Comparison of ENCODE assay signal across 17 cellular contexts in genomic region chrX:22699591-22700091, GRCh38.
A peak's percentile ranks its signal among the peaks of the same experiment; 100 is the strongest.
DNase-seq lines count a peak whose midpoint lies in the region; ATAC-seq, FAIRE-seq and TF ChIP-seq lines count a peak whose summit lies in the region.
"Had no signal": no experiment of that assay in that cellular context is flagged by ENCODE, and none has a peak within 500 bp of the region (broad histone marks: within the 10 kb centered on the region; RNA-seq: fewer than 3 reads in every experiment).

No MANE protein-coding gene starts in this region.

- peaks cover 7% of the 10 kb centered on the region for H3K4me1 ChIP-seq in endothelial cell of umbilical vein (ENCODE audit: control insufficient read depth, extremely low read depth, insufficient read depth, low read length)
- H3K4me1 ChIP-seq in muscle layer of duodenum (ENCODE audit: control insufficient read depth in 1 of 2, insufficient read depth in 2 of 2, low read length in 2 of 2): no peaks in the 10 kb centered on the region
- no peaks in the 10 kb centered on the region for H3K4me1 ChIP-seq in upper lobe of right lung
- no peaks in the 10 kb centered on the region for H3K4me1 ChIP-seq in heart left ventricle
- H3K4me1 ChIP-seq: transverse colon had no signal

- no peak overlapping the region for H3K9ac ChIP-seq in endothelial cell of umbilical vein (replicated peaks; ENCODE audit: extremely low read depth, insufficient read depth, low read length)

- no peaks in the 10 kb centered on the region for H3K4me1 Mint-ChIP-seq in activated T-helper 1 cell treated with anti-CD3 and anti-CD28 coated beads, Interleukin-12 subunit alpha, Interleukin-12 subunit beta, Interleukin-2, Interleukin-4 antibody, amounts not matched to agents 30 ng/mL and 10 ng/mL and 1 ng/mL, durations not matched to agents 14 hours and 24 hours and 36 hours (ENCODE audit: low read depth)
- H3K4me1 Mint-ChIP-seq: memory B cell had no signal

- TF ChIP-seq POLR2A in endothelial cell of umbilical vein (IDR thresholded peaks at IDR 0.05; ENCODE audit: low read depth, low read length): no peak
- TF ChIP-seq POLR2A in heart left ventricle (IDR thresholded peaks at IDR 0.05): no peak

- H3K36me3 ChIP-seq in endothelial cell of umbilical vein (ENCODE audit: control insufficient read depth in 2 of 2, extremely low read depth in 1 of 2, insufficient read depth in 2 of 2, low read length in 2 of 2) (no peaks in the 10 kb centered on the region), muscle layer of duodenum (ENCODE audit: control insufficient read depth in 1 of 2, insufficient read depth in 2 of 2, low read length in 2 of 2) (no peaks in the 10 kb centered on the region), upper lobe of right lung (no peaks in the 10 kb centered on the region), heart left ventricle (no peaks in the 10 kb centered on the region)
- H3K36me3 ChIP-seq: cardiac muscle cell, ovary, transverse colon had no signal

- intact Hi-C loops in endothelial cell of umbilical vein (cut with micrococcal nuclease) (loop anchor here (1.0 kb wide), 1 partner anchor 13 kb away; no protein-coding TSS in a partner anchor), upper lobe of right lung (cut with DNase I) (no loop called here), heart left ventricle (cut with DNase I) (no loop called here)
- intact Hi-C loops in activated T-helper 1 cell treated with anti-CD3 and anti-CD28 coated beads, Interleukin-12 subunit alpha, Interleukin-12 subunit beta, Interleukin-2, Interleukin-4 antibody, amounts not matched to agents 30 ng/mL and 10 ng/mL and 1 ng/mL, durations not matched to agents 14 hours and 24 hours and 36 hours (cut with micrococcal nuclease): no loop called here

- peak overlapping the region; percentile 51 for H2AFZ ChIP-seq in endothelial cell of umbilical vein (ENCODE audit: low read depth, low read length)

- 17 to 40% (median 38%) methylated on average over 5 of the region's 5 CpGs for WGBS in heart left ventricle, 4 donors

- peak; percentile 69 for FAIRE-seq in endothelial cell of umbilical vein (lab: Jason Lieb, UNC)
- FAIRE-seq: D721Med had no signal

- H3K9me1 ChIP-seq in endothelial cell of umbilical vein (replicated peaks; ENCODE audit: control insufficient read depth, extremely low read depth, insufficient read depth, low read length): no peaks in the 10 kb centered on the region

- H4K20me1 ChIP-seq in endothelial cell of umbilical vein (replicated peaks; ENCODE audit: control insufficient read depth, extremely low read depth, insufficient read depth, low read length): no peaks in the 10 kb centered on the region

- no peak overlapping the region for H3K4me3 Mint-ChIP-seq in activated T-helper 1 cell treated with anti-CD3 and anti-CD28 coated beads, Interleukin-12 subunit alpha, Interleukin-12 subunit beta, Interleukin-2, Interleukin-4 antibody, amounts not matched to agents 30 ng/mL and 10 ng/mL and 1 ng/mL, durations not matched to agents 14 hours and 24 hours and 36 hours
- H3K4me3 Mint-ChIP-seq: memory B cell had no signal

- H3K27me3 ChIP-seq in endothelial cell of umbilical vein (ENCODE audit: control insufficient read depth in 2 of 2, insufficient read depth in 2 of 2, low read length in 2 of 2) (no peaks in the 10 kb centered on the region), muscle layer of duodenum (ENCODE audit: low read depth, low read length) (no peaks in the 10 kb centered on the region), upper lobe of right lung (no peaks in the 10 kb centered on the region), heart left ventricle (no peaks in the 10 kb centered on the region)
- H3K27me3 ChIP-seq: cardiac muscle cell, ovary, transverse colon had no signal

- no peaks in the 10 kb centered on the region for H3K79me2 ChIP-seq in endothelial cell of umbilical vein (ENCODE audit: control insufficient read depth, insufficient read depth, low read length)

- H3K27ac ChIP-seq in endothelial cell of umbilical vein (ENCODE audit: insufficient read depth, low read depth, low read length) (peak overlapping the region; percentile 35), muscle layer of duodenum (ENCODE audit: low read length) (peak overlapping the region; percentile 14), upper lobe of right lung (no peak overlapping the region), heart left ventricle (no peak overlapping the region)
- H3K27ac ChIP-seq: cardiac muscle cell, epithelial cell of prostate, ovary had no signal

- no peaks in the 10 kb centered on the region for H3K27me3 Mint-ChIP-seq in activated T-helper 1 cell treated with anti-CD3 and anti-CD28 coated beads, Interleukin-12 subunit alpha, Interleukin-12 subunit beta, Interleukin-2, Interleukin-4 antibody, amounts not matched to agents 30 ng/mL and 10 ng/mL and 1 ng/mL, durations not matched to agents 14 hours and 24 hours and 36 hours (ENCODE audit: insufficient read depth)
- H3K27me3 Mint-ChIP-seq: memory B cell had no signal

- H3K27ac Mint-ChIP-seq in activated T-helper 1 cell treated with anti-CD3 and anti-CD28 coated beads, Interleukin-12 subunit alpha, Interleukin-12 subunit beta, Interleukin-2, Interleukin-4 antibody, amounts not matched to agents 30 ng/mL and 10 ng/mL and 1 ng/mL, durations not matched to agents 14 hours and 24 hours and 36 hours: no peak overlapping the region
- H3K27ac Mint-ChIP-seq: memory B cell had no signal

- dilution Hi-C loops in endothelial cell of umbilical vein (cut with MboI; ENCODE audit: extremely low pct_ligation_motif_present, low sequenced_read_pairs): no loop called here

- ATAC-seq in upper lobe of right lung: no peak
- ATAC-seq in GM21576 (IDR thresholded peaks at IDR 0.05; ENCODE audit: unreplicated experiment): no peak
- ATAC-seq in heart left ventricle: no peak

- POLR2A ChIA-PET in AG04449 (lab: Yijun Ruan, JAX): no interaction called here
- POLR2A ChIA-PET in endothelial cell of umbilical vein (lab: Charles Lee): interaction anchor here (0.6 kb wide), 1 partner anchor 15 kb away, joined by 4 read pairs; no protein-coding TSS in a partner anchor

- H3K4me3 ChIP-seq in AG04449 (ENCODE audit: low read depth, low read length) (no peak overlapping the region), endothelial cell of umbilical vein (replicated peaks in 1 of 3; ENCODE audit: insufficient read depth in 1 of 3, low read depth in 1 of 3, low read length in 3 of 3) (no peak overlapping the region), muscle layer of duodenum (ENCODE audit: low read depth in 1 of 2, low read length in 2 of 2) (no peak overlapping the region), upper lobe of right lung (no peak overlapping the region), heart left ventricle (no peak overlapping the region)
- H3K4me3 ChIP-seq: cardiac muscle cell, ovary, transverse colon had no signal

- CTCF ChIA-PET in AG04449 (lab: Yijun Ruan, JAX) (no interaction called here), endothelial cell of umbilical vein (lab: Charles Lee) (no interaction called here)

- TF ChIP-seq CTCF in AG04449 (IDR thresholded peaks at IDR 0.05; ENCODE audit: insufficient read depth, low read length, missing control alignments) (no peak), endothelial cell of umbilical vein (IDR thresholded peaks at IDR 0.05; ENCODE audit: extremely low read depth in 1 of 2, insufficient read depth in 1 of 2, low read depth in 1 of 2, low read length in 2 of 2) (no peak), upper lobe of right lung (IDR thresholded peaks at IDR 0.05) (no peak), heart left ventricle (IDR thresholded peaks at IDR 0.05) (no peak)

- H3K9me3 Mint-ChIP-seq in activated T-helper 1 cell treated with anti-CD3 and anti-CD28 coated beads, Interleukin-12 subunit alpha, Interleukin-12 subunit beta, Interleukin-2, Interleukin-4 antibody, amounts not matched to agents 30 ng/mL and 10 ng/mL and 1 ng/mL, durations not matched to agents 14 hours and 24 hours and 36 hours: peaks cover 2% of the 10 kb centered on the region

- BruUV-seq in endothelial cell of umbilical vein (replicated peaks; lab: Mats Ljungman, UMichigan): TSS peak; percentile 59

- peak; percentile 77 for DNase-seq in AG04449 (ENCODE audit: low read depth, low spot score)
- DNase-seq in NCI-H226: peak; percentile 9
- peak; percentile 78 for DNase-seq in endothelial cell of umbilical vein (ENCODE audit: low read depth, low spot score)
- no peak for DNase-seq in activated T-helper 1 cell treated with anti-CD3 and anti-CD28 coated beads, Interleukin-12 subunit alpha, Interleukin-12 subunit beta, Interleukin-2, Interleukin-4 antibody, amounts not matched to agents 30 ng/mL and 10 ng/mL and 1 ng/mL, durations not matched to agents 14 hours and 24 hours and 36 hours (ENCODE audit: low spot score)
- no peak for DNase-seq in upper lobe of right lung
- no peak for DNase-seq in heart left ventricle
- DNase-seq: activated CD4-positive, alpha-beta T cell treated with anti-CD3 and anti-CD28 coated beads, Interleukin-2, amount 50 U/mL, for 4 hours; NCI-H510A treated with DMSO at 0.1 percent for 48 hours; ovary; stimulated activated CD4-positive, alpha-beta T cell treated with anti-CD3 and anti-CD28 coated beads, Interleukin-15, amount 100 ng/mL, for 24 hours; transverse colon had no signal

- no peaks in the 10 kb centered on the region for H3K9me3 ChIP-seq in endothelial cell of umbilical vein (replicated peaks; ENCODE audit: control insufficient read depth, insufficient read depth, low read length)
- H3K9me3 ChIP-seq in muscle layer of duodenum (ENCODE audit: control insufficient read depth in 1 of 2, low read length in 2 of 2): peaks cover 0 to 2% of the 10 kb centered on the region in 2 donors
- H3K9me3 ChIP-seq in upper lobe of right lung: no peaks in the 10 kb centered on the region
- peaks cover 0 to 8% (median 0%) of the 10 kb centered on the region in 12 donors for H3K9me3 ChIP-seq in heart left ventricle
- H3K9me3 ChIP-seq: ovary, transverse colon had no signal

- H3K4me2 ChIP-seq in endothelial cell of umbilical vein (ENCODE audit: insufficient read depth, low read length): peak overlapping the region; percentile 16

- no peaks in the 10 kb centered on the region for H3K36me3 Mint-ChIP-seq in activated T-helper 1 cell treated with anti-CD3 and anti-CD28 coated beads, Interleukin-12 subunit alpha, Interleukin-12 subunit beta, Interleukin-2, Interleukin-4 antibody, amounts not matched to agents 30 ng/mL and 10 ng/mL and 1 ng/mL, durations not matched to agents 14 hours and 24 hours and 36 hours (ENCODE audit: low read depth)

TF ChIP-seq in endothelial cell of umbilical vein, 7 proteins besides CTCF, POLR2A, EP300 and RAD21 (continues in another document):
- TF ChIP-seq FOS (IDR thresholded peaks at IDR 0.05; ENCODE audit: borderline replicate concordance, insufficient read depth, low read length) (no peak), GATA2 (IDR thresholded peaks at IDR 0.05; ENCODE audit: insufficient read depth, insufficient read length, low read depth, low read length) (no peak), EZH2 (IDR thresholded peaks at IDR 0.05; ENCODE audit: borderline replicate concordance, low read depth, low read length, severe bottlenecking) (no peak), JUN (IDR thresholded peaks at IDR 0.05; ENCODE audit: borderline replicate concordance, insufficient read depth, insufficient read length, low read depth) (no peak), MYC (IDR thresholded peaks at IDR 0.05; ENCODE audit: low read depth, low read length) (no peak)

Comparison
In these comparisons a context has a peak if more than half of its experiments do, and no peak if none do; other contexts are left out.
1. DNase-seq: peak in AG04449 (single experiment), NCI-H226 (single experiment) and endothelial cell of umbilical vein (single experiment); none in activated T-helper 1 cell treated with anti-CD3 and anti-CD28 coated beads, Interleukin-12 subunit alpha, Interleukin-12 subunit beta, Interleukin-2, Interleukin-4 antibody, amounts not matched to agents 30 ng/mL and 10 ng/mL and 1 ng/mL, durations not matched to agents 14 hours and 24 hours and 36 hours (single experiment), upper lobe of right lung (single experiment) and heart left ventricle (0 of 5).
2. H3K27ac ChIP-seq: peak in endothelial cell of umbilical vein (single experiment) and muscle layer of duodenum (single experiment); none in upper lobe of right lung (single experiment) and heart left ventricle (0 of 12).